Comparison of ENCODE assay signal across 9 cellular contexts in the genomic region with DNA sequence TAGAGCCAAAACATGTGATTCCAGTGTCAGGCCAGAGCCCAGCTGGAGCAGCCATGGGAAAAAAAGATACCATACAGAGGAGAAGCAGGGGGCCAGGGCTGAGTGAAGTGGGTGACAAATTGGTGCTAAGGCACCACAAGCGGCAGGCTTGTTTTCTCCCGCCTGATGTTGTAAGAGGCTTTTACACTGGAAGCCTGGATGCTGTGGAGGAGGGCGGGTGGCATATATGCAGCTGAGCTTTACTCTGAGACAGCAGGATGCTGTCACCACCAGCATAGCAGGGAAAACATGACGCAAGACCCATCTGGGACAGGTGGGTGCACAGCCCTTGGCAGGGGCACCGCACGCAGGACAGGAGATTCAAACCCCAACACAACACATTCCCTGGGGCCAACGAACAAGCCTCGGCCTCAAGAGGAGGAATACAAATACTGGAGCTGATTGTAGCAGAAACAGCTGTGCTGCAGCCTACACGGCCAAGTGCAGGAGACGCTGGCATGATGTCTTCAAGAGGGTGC.
DNase-seq lines count a peak whose midpoint lies in the region; ATAC-seq and TF ChIP-seq lines count a peak whose summit lies in the region.
"Had no signal": no experiment of that assay in that cellular context is flagged by ENCODE, and none has a peak within 500 bp of the region (broad histone marks: within the 10 kb centered on the region; RNA-seq: fewer than 3 reads in every experiment).

No MANE protein-coding gene starts in this region.

- H3K27ac ChIP-seq in DND-41 (ENCODE audit: low read length) = no peak overlapping the region
- H3K27ac ChIP-seq in ovary = peak overlapping the region; percentile 38 to 59
- H3K27ac ChIP-seq in MM.1S (ENCODE audit: low read length) = no peak overlapping the region

- TF ChIP-seq CTCF in DND-41 (IDR thresholded peaks at IDR 0.05; ENCODE audit: borderline replicate concordance, extremely low read depth, low read length, poor library complexity, severe bottlenecking) = no peak
- TF ChIP-seq CTCF in fibroblast of the aortic adventitia (IDR thresholded peaks at IDR 0.05; ENCODE audit: insufficient read depth, low read length) = no peak
- TF ChIP-seq CTCF in ovary (IDR thresholded peaks at IDR 0.05) = no peak
- no peak for TF ChIP-seq CTCF in MM.1S (IDR thresholded peaks at IDR 0.05; ENCODE audit: low read length)

- no peaks in the 10 kb centered on the region for H3K79me2 ChIP-seq in DND-41 (ENCODE audit: insufficient read depth, low read length)
- H3K79me2 ChIP-seq in MM.1S (ENCODE audit: low read length) = no peaks in the 10 kb centered on the region

- no peaks in the 10 kb centered on the region for H3K9me2 ChIP-seq in MM.1S (replicated peaks; ENCODE audit: insufficient read depth, low read length)

- H3K4me3 ChIP-seq in DND-41 (ENCODE audit: low read depth in 1 of 2, low read length in 2 of 2) (no peak overlapping the region), fibroblast of the aortic adventitia (ENCODE audit: low read depth, low read length) (no peak overlapping the region), ovary (no peak overlapping the region), MM.1S (ENCODE audit: low read length) (no peak overlapping the region)

- H2AFZ ChIP-seq in DND-41 (ENCODE audit: low read depth, low read length) (no peak overlapping the region), MM.1S (ENCODE audit: low read length) (no peak overlapping the region)

- H3K36me3 ChIP-seq in DND-41 (ENCODE audit: insufficient read depth, low read length) (no peaks in the 10 kb centered on the region), ovary (no peaks in the 10 kb centered on the region), MM.1S (replicated peaks; ENCODE audit: insufficient read depth, low read length) (no peaks in the 10 kb centered on the region)

- H3F3A ChIP-seq in MM.1S (ENCODE audit: insufficient read depth, low read length) = no peaks in the 10 kb centered on the region

- peaks cover 8% of the 10 kb centered on the region for H3K4me1 ChIP-seq in DND-41 (ENCODE audit: insufficient read depth, low read length)
- H3K4me1 ChIP-seq in ovary (ENCODE audit: insufficient read depth) = peaks cover 24% of the 10 kb centered on the region
- H3K4me1 ChIP-seq in MM.1S (ENCODE audit: low read length) = no peaks in the 10 kb centered on the region

- no peak for TF ChIP-seq POLR2A in ovary (IDR thresholded peaks at IDR 0.05)

- H3K9me3 ChIP-seq in DND-41 (ENCODE audit: insufficient read depth, low read length, severe bottlenecking) (no peaks in the 10 kb centered on the region), ovary (no peaks in the 10 kb centered on the region), MM.1S (replicated peaks; ENCODE audit: insufficient read depth, low read length) (no peaks in the 10 kb centered on the region)

- WGBS in ovary, 3 donors = 30 to 39% (median 30%) methylated on average over 10 of the region's 10 CpGs

- no peak for TF ChIP-seq EP300 in ovary (IDR thresholded peaks at IDR 0.05)

- no peak overlapping the region for H3K9ac ChIP-seq in DND-41 (ENCODE audit: low read depth, low read length)
- no peak overlapping the region for H3K9ac ChIP-seq in MM.1S (ENCODE audit: low read length)

- peak; percentile 47; the same call in 2 of the 3 replicates for ATAC-seq in DND-41 (ENCODE audit: insufficient read depth, low read depth)
- no peak for ATAC-seq in HG03135 (IDR thresholded peaks at IDR 0.05; ENCODE audit: unreplicated experiment)

- H3K27me3 ChIP-seq in DND-41 (ENCODE audit: insufficient read depth, low read length, poor library complexity) (no peaks in the 10 kb centered on the region), ovary (no peaks in the 10 kb centered on the region), MM.1S (replicated peaks; ENCODE audit: insufficient read depth, low read length) (no peaks in the 10 kb centered on the region)

- intact Hi-C loops in ovary (cut with DNase I) = loop anchor here in 2 of 4 donors (5.0 to 10.0 kb wide), 3 partner anchors 49 to 92 kb away; a partner anchor contains a TSS

- H4K20me1 ChIP-seq in DND-41 (ENCODE audit: insufficient read depth, low read length) (no peaks in the 10 kb centered on the region), MM.1S (ENCODE audit: insufficient read depth, low read length) (no peaks in the 10 kb centered on the region)

- H3K4me2 ChIP-seq in DND-41 (ENCODE audit: insufficient read depth, low read length) = no peak overlapping the region
- H3K4me2 ChIP-seq in MM.1S (ENCODE audit: low read depth, low read length) = no peak overlapping the region

- DNase-seq in DND-41 (peak; percentile 8), NCI-H2171 treated with DMSO at 0.1 percent for 48 hours (lab: John Stamatoyannopoulos, UW) (peak; percentile 91), fibroblast of the aortic adventitia (ENCODE audit: low read depth) (peak; percentile 27), ovary (peak in 4 of 5 donors; percentile 44 to 57 (median 50)), germinal center (ENCODE audit: low spot score) (no peak), 8988T (no peak), MM.1S (no peak)
- DNase-seq: COR-L47 had no signal

Comparison
In these comparisons a context has a peak if more than half of its experiments do, and no peak if none do; other contexts are left out.
1. DNase-seq: peak in DND-41 (single experiment), NCI-H2171 treated with DMSO at 0.1 percent for 48 hours (single experiment), fibroblast of the aortic adventitia (single experiment) and ovary (4 of 5); none in germinal center (single experiment), 8988T (single experiment) and MM.1S (single experiment).
2. H3K27ac ChIP-seq: peak in ovary (2 of 2); none in DND-41 (single experiment) and MM.1S (single experiment).